In genomic region chr17:57668332-57668731, GRCh38 we compare ENCODE assay signal across 27 cellular contexts.
DNase-seq lines count a peak whose midpoint lies in the region; ATAC-seq, FAIRE-seq and TF ChIP-seq lines count a peak whose summit lies in the region.
"Had no signal": no experiment of that assay in that cellular context is flagged by ENCODE, and none has a peak within 500 bp of the region (broad histone marks: within the 10 kb centered on the region; RNA-seq: fewer than 3 reads in every experiment).

No MANE protein-coding gene starts in this region.

- no peaks in the 10 kb centered on the region for H3K36me3 ChIP-seq in spleen
- H3K36me3 ChIP-seq: vagina had no signal

- no peak for ATAC-seq in activated naive CD4-positive, alpha-beta T cell treated with anti-CD3 and anti-CD28 coated beads, Interleukin-2, amount 50 U/mL, for 72 hours
- no peak for ATAC-seq in GM18858 (IDR thresholded peaks at IDR 0.05; ENCODE audit: unreplicated experiment)
- ATAC-seq: HCT116 had no signal

- no peak overlapping the region for H3K4me3 Mint-ChIP-seq in activated naive CD4-positive, alpha-beta T cell treated with anti-CD3 and anti-CD28 coated beads, Interleukin-2, amount 10 ng/mL, durations not matched to agents 7 days and 5 days
- H3K4me3 Mint-ChIP-seq: activated CD4-positive, alpha-beta memory T cell treated with anti-CD3 and anti-CD28 coated beads, Interleukin-2, amount 10 ng/mL, durations not matched to agents 7 days and 5 days; T-helper 1 cell treated with Interleukin-12 subunit alpha and Interleukin-12 subunit beta and Interleukin-4 antibody, amounts not matched to agents 30 μg/mL and 1 μg/mL, for 36 hours had no signal

- intact Hi-C loops in spleen (cut with DNase I; ENCODE audit: low total_unique reads) = no loop called here

- H3K4me1 Mint-ChIP-seq in activated naive CD4-positive, alpha-beta T cell treated with anti-CD3 and anti-CD28 coated beads, Interleukin-2, amount 10 ng/mL, durations not matched to agents 7 days and 5 days = peaks cover 25% of the 10 kb centered on the region

- H3K4me1 ChIP-seq in spleen = peaks cover 4 to 62% (median 22%) of the 10 kb centered on the region in 6 donors

- TF ChIP-seq CTCF in spleen (IDR thresholded peaks at IDR 0.05 in 8 of 11, conservative IDR thresholded peaks at IDR 0.05 in 3 of 11) = no peak

- 93 to 100% (median 95%) methylated on average over 3 of the region's 3 CpGs for WGBS in spleen, 5 donors

- peaks cover 12% of the 10 kb centered on the region for H3K36me3 Mint-ChIP-seq in activated naive CD4-positive, alpha-beta T cell treated with anti-CD3 and anti-CD28 coated beads, Interleukin-2, amount 10 ng/mL, durations not matched to agents 7 days and 5 days
- no peaks in the 10 kb centered on the region for H3K36me3 Mint-ChIP-seq in activated naive CD4-positive, alpha-beta T cell treated with anti-CD3 and anti-CD28 coated beads, Interleukin-2, amount 50 U/mL, for 72 hours

- DNase-seq in activated naive CD4-positive, alpha-beta T cell treated with anti-CD3 and anti-CD28 coated beads, Interleukin-2, amount 10 ng/mL, durations not matched to agents 7 days and 5 days = peak; percentile 6
- DNase-seq in activated naive CD4-positive, alpha-beta T cell treated with anti-CD3 and anti-CD28 coated beads, Interleukin-2, amount 50 U/mL, for 72 hours (ENCODE audit: low spot score in 2 of 2) = no peak
- no peak for DNase-seq in HTR-8/SVneo (ENCODE audit: insufficient read length, low spot score)
- peak; percentile 31 for DNase-seq in ecto neural progenitor cell (ENCODE audit: low spot score)
- DNase-seq in spleen = peak; percentile 27
- DNase-seq in NAMALWA (ENCODE audit: low spot score) = no peak
- DNase-seq in NCI-H748 (lab: John Stamatoyannopoulos, UW; ENCODE audit: unreplicated experiment) = no peak
- DNase-seq: activated CD4-positive, CD25-positive, alpha-beta regulatory T cell; amniotic stem cell; caudate nucleus; hypothalamus; midbrain; NCI-H1092; NCI-H2029; NCI-H226; NCI-H82; SIG-M5; small intestine; stimulated activated CD4-positive, alpha-beta T cell treated with anti-CD3 and anti-CD28 coated beads, Interleukin-4, amount 100 ng/mL, for 4 hours had no signal

- FAIRE-seq in HTR-8/SVneo (lab: Jason Lieb, UNC) = peak; percentile 88
- FAIRE-seq: frontal cortex, keratinocyte, small intestine had no signal

- no peaks in the 10 kb centered on the region for H3K27me3 Mint-ChIP-seq in activated naive CD4-positive, alpha-beta T cell treated with anti-CD3 and anti-CD28 coated beads, Interleukin-2, amount 10 ng/mL, durations not matched to agents 7 days and 5 days
- H3K27me3 Mint-ChIP-seq: activated CD4-positive, alpha-beta memory T cell treated with anti-CD3 and anti-CD28 coated beads, Interleukin-2, amount 10 ng/mL, durations not matched to agents 7 days and 5 days had no signal

- no peak overlapping the region for H3K27ac ChIP-seq in spleen
- H3K27ac ChIP-seq: vagina had no signal

- H3K9me3 Mint-ChIP-seq in activated naive CD4-positive, alpha-beta T cell treated with anti-CD3 and anti-CD28 coated beads, Interleukin-2, amount 10 ng/mL, durations not matched to agents 7 days and 5 days = no peaks in the 10 kb centered on the region
- H3K9me3 Mint-ChIP-seq in activated naive CD4-positive, alpha-beta T cell treated with anti-CD3 and anti-CD28 coated beads, Interleukin-2, amount 50 U/mL, for 72 hours = no peaks in the 10 kb centered on the region
- H3K9me3 Mint-ChIP-seq: activated CD4-positive, alpha-beta memory T cell treated with anti-CD3 and anti-CD28 coated beads, Interleukin-2, amount 10 ng/mL, durations not matched to agents 7 days and 5 days; T-helper 1 cell treated with Interleukin-12 subunit alpha and Interleukin-12 subunit beta and Interleukin-4 antibody, amounts not matched to agents 30 μg/mL and 1 μg/mL, for 36 hours had no signal

- H3K27me3 ChIP-seq in spleen (replicated peaks in 1 of 7) = no peaks in the 10 kb centered on the region
- H3K27me3 ChIP-seq: BLaER1, vagina had no signal

- CTCF ChIA-PET in activated naive CD4-positive, alpha-beta T cell treated with anti-CD3 and anti-CD28 coated beads, Interleukin-2, amount 10 ng/mL, durations not matched to agents 7 days and 5 days (lab: Charles Lee) = no interaction called here

- no peak overlapping the region for H3K27ac Mint-ChIP-seq in activated naive CD4-positive, alpha-beta T cell treated with anti-CD3 and anti-CD28 coated beads, Interleukin-2, amount 10 ng/mL, durations not matched to agents 7 days and 5 days
- H3K27ac Mint-ChIP-seq in activated naive CD4-positive, alpha-beta T cell treated with anti-CD3 and anti-CD28 coated beads, Interleukin-2, amount 50 U/mL, for 72 hours = no peak overlapping the region
- H3K27ac Mint-ChIP-seq: activated CD4-positive, alpha-beta memory T cell treated with anti-CD3 and anti-CD28 coated beads, Interleukin-2, amount 10 ng/mL, durations not matched to agents 7 days and 5 days; T-helper 1 cell treated with Interleukin-12 subunit alpha and Interleukin-12 subunit beta and Interleukin-4 antibody, amounts not matched to agents 30 μg/mL and 1 μg/mL, for 36 hours had no signal

- H3K4me3 ChIP-seq in spleen = no peak overlapping the region
- H3K4me3 ChIP-seq: BLaER1, vagina had no signal

- H3K9me3 ChIP-seq in spleen = no peaks in the 10 kb centered on the region
- H3K9me3 ChIP-seq: BLaER1, vagina had no signal

- no peak for TF ChIP-seq POLR2A in spleen (IDR thresholded peaks at IDR 0.05)

Comparison
In these comparisons a context has a peak if more than half of its experiments do, and no peak if none do; other contexts are left out.
1. DNase-seq: peak in activated naive CD4-positive, alpha-beta T cell treated with anti-CD3 and anti-CD28 coated beads, Interleukin-2, amount 10 ng/mL, durations not matched to agents 7 days and 5 days (single experiment), ecto neural progenitor cell (single experiment) and spleen (single experiment); none in activated naive CD4-positive, alpha-beta T cell treated with anti-CD3 and anti-CD28 coated beads, Interleukin-2, amount 50 U/mL, for 72 hours (0 of 2), HTR-8/SVneo (single experiment), NAMALWA (single experiment) and NCI-H748 (single experiment).